Comparison of ENCODE assay signal across 1 cellular context in the genomic region with DNA sequence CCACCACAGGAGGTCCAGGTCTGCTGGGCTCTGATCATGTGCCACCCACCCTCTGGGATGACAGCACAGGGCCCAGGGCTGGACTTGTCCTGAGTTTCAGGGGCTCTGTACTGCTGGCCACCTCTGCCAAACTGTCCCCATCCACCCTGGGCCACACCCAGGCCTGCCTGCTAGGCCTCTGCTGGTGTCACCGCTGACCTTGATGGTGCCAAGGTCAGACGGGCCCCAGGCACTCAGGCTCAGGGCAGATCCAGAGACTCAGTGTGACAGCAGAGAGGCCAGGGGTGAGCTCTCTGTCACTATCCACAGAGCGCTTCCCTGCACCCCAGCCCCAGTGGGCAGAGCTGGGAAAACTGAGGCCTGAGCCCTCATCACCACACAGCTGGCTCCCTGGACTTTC.
TF ChIP-seq lines count a peak whose summit lies in the region.

No MANE protein-coding gene starts in this region.

TF ChIP-seq in K562, 482 proteins besides CTCF, POLR2A, EP300 and RAD21:
- TF ChIP-seq ZNF707 (CRISPR knock-in tag; conservative IDR thresholded peaks at IDR 0.05) (no peak), HMGN3 (IDR thresholded peaks at IDR 0.05; ENCODE audit: borderline replicate concordance, extremely low read depth, insufficient read length, low read depth, low read length) (no peak), ESRRA (IDR thresholded peaks at IDR 0.05; ENCODE audit: borderline replicate concordance, low read depth) (0 out of 2 replicates have a peak, but pooled peaks have one; percentile 47)
